In genomic region chr4:43816107-43816506, GRCh38 we compare ENCODE assay signal across 19 cellular contexts.
A peak's percentile ranks its signal among the peaks of the same experiment; 100 is the strongest.
DNase-seq lines count a peak whose midpoint lies in the region; ATAC-seq and TF ChIP-seq lines count a peak whose summit lies in the region.
"Had no signal": no experiment of that assay in that cellular context is flagged by ENCODE, and none has a peak within 500 bp of the region (broad histone marks: within the 10 kb centered on the region; RNA-seq: fewer than 3 reads in every experiment).

No MANE protein-coding gene starts in this region.

- H3K4me3 ChIP-seq in retinal pigment epithelial cell (ENCODE audit: low read length) = no peak overlapping the region
- H3K4me3 ChIP-seq: A549, K562, SK-N-MC had no signal

- no peak for ATAC-seq in HG03342 (IDR thresholded peaks at IDR 0.05; ENCODE audit: unreplicated experiment)
- ATAC-seq: A549, K562 had no signal

- TF ChIP-seq CTCF in retinal pigment epithelial cell (conservative IDR thresholded peaks at IDR 0.05; ENCODE audit: low read depth, low read length) = no peak

- DNase-seq in NCI-H748 (lab: John Stamatoyannopoulos, UW; ENCODE audit: unreplicated experiment) (peak; percentile 31), NCI-H748 treated with DMSO at 0.1 percent for 48 hours (lab: John Stamatoyannopoulos, UW) (no peak), NCI-H226 (peak; percentile 14), dermis blood vessel endothelial cell (peak; percentile 3), retinal pigment epithelial cell (ENCODE audit: low read depth) (peak; percentile 28), GOT3 (lab: John Stamatoyannopoulos, UW) (no peak)
- DNase-seq in stimulated activated naive CD4-positive, alpha-beta T cell (lab: John Stamatoyannopoulos, UW) = no peak
- DNase-seq: Caco-2; CD4-positive, alpha-beta T cell; GF-D8; HCEC 1CT; NCI-H2029; NCI-H526; NK-92 treated with Interleukin-12 subunit alpha and Interleukin-12 subunit beta, amount 100 ng/mL, for 24 hours; Right ventricle myocardium superior had no signal

Comparison
In these comparisons a context has a peak if more than half of its experiments do, and no peak if none do; other contexts are left out.
1. DNase-seq: peak in NCI-H748 (single experiment), NCI-H226 (single experiment), dermis blood vessel endothelial cell (single experiment) and retinal pigment epithelial cell (single experiment); none in NCI-H748 treated with DMSO at 0.1 percent for 48 hours (single experiment), GOT3 (single experiment) and stimulated activated naive CD4-positive, alpha-beta T cell (0 of 6).